ENCODE assay signal across 32 cellular contexts in the genomic region with DNA sequence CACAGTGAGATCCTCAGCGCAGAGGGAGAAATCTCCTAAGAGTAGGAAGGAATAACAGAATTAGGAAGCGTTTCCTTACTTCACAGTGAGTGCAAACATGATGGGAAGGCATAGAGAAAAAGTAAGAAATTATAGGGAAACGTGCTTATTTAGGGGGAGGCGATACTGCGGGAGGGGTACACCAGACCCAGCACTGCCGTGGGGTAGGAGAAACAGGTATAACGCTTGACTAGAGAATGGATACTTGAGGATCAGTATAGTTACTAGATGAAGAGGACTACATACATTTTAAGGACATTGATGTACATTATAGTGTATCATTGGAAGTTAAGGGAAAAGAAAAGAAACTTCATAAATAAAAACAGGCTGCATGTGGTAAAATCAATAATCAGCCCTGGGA.
"Had no signal": no experiment of that assay in that cellular context is flagged by ENCODE, and none has a peak within 500 bp of the region (broad histone marks: within the 10 kb centered on the region; RNA-seq: fewer than 3 reads in every experiment).

No MANE protein-coding gene starts in this region.

- H3K36me3 Mint-ChIP-seq: activated naive CD8-positive, alpha-beta T cell treated with anti-CD3 and anti-CD28 coated beads for 36 hours had no signal

- H3K9me3 ChIP-seq: adrenal gland, body of pancreas had no signal

- ATAC-seq: activated CD4-positive, CD25-positive, alpha-beta regulatory T cell treated with anti-CD3 and anti-CD28 coated beads, Interleukin-2, amount 50 U/mL, for 24 hours; activated naive CD8-positive, alpha-beta T cell treated with anti-CD3 and anti-CD28 coated beads, Interleukin-2, amount 50 U/mL, for 24 hours; activated T-cell treated with anti-CD3 and anti-CD28 coated beads, Interleukin-2, amount 50 U/mL, for 72 hours; body of pancreas; gastroesophageal sphincter; heart right ventricle had no signal

- H3K27ac ChIP-seq: adrenal gland, body of pancreas, epithelial cell of prostate, esophagus squamous epithelium, gastroesophageal sphincter, heart right ventricle, WERI-Rb-1 had no signal

- DNase-seq: activated B cell treated with CpG ODN at 0.5 μM for 24 hours; activated CD4-positive, alpha-beta memory T cell treated with anti-CD3 and anti-CD28 coated beads, Interleukin-2, amount 10 ng/mL, durations not matched to agents 7 days and 5 days; activated CD4-positive, alpha-beta T cell treated with anti-CD3 and anti-CD28 coated beads, Interleukin-2, amount 10 ng/mL, durations not matched to agents 7 days and 5 days; activated CD4-positive, alpha-beta T cell treated with anti-CD3 and anti-CD28 coated beads, Interleukin-2, amount 50 U/mL, for 4 hours; activated CD8-positive, alpha-beta memory T cell treated with anti-CD3 and anti-CD28 coated beads, Interleukin-2, amount 50 U/mL, for 48 hours; activated gamma-delta T cell; activated naive CD4-positive, alpha-beta T cell; activated naive CD4-positive, alpha-beta T cell treated with anti-CD3 and anti-CD28 coated beads, Interleukin-2, amount 10 ng/mL, durations not matched to agents 7 days and 5 days; activated naive CD8-positive, alpha-beta T cell treated with anti-CD3 and anti-CD28 coated beads for 36 hours; activated naive CD8-positive, alpha-beta T cell treated with anti-CD3 and anti-CD28 coated beads, Interleukin-2, amount 50 U/mL, for 24 hours; activated T-cell treated with anti-CD3 and anti-CD28 coated beads for 4 hours; activated T-cell treated with anti-CD3 and anti-CD28 coated beads, Interleukin-2, amount 50 U/mL, for 24 hours; activated T-cell treated with anti-CD3 and anti-CD28 coated beads, Interleukin-2, amount 50 U/mL, for 72 hours; adrenal gland; amygdala; aorta; body of pancreas; caudate nucleus; cortex of kidney; dermis blood vessel endothelial cell; effector CD4-positive, alpha-beta T cell; esophagus squamous epithelium; foreskin melanocyte; heart right ventricle; T-cell; T1000; WERI-Rb-1 had no signal

- H3K4me3 ChIP-seq: adrenal gland, body of pancreas, esophagus squamous epithelium, gastroesophageal sphincter, heart right ventricle had no signal

- H3K36me3 ChIP-seq: adrenal gland, esophagus squamous epithelium, gastroesophageal sphincter, heart right ventricle, WERI-Rb-1 had no signal

- H3K9me3 Mint-ChIP-seq: activated T-cell treated with anti-CD3 and anti-CD28 coated beads, Interleukin-2, amount 50 U/mL, for 72 hours had no signal

- H3K27ac Mint-ChIP-seq: activated CD4-positive, alpha-beta memory T cell treated with anti-CD3 and anti-CD28 coated beads, Interleukin-2, amount 10 ng/mL, durations not matched to agents 7 days and 5 days; activated CD4-positive, alpha-beta T cell treated with anti-CD3 and anti-CD28 coated beads, Interleukin-2, amount 10 ng/mL, durations not matched to agents 7 days and 5 days; activated naive CD4-positive, alpha-beta T cell treated with anti-CD3 and anti-CD28 coated beads, Interleukin-2, amount 10 ng/mL, durations not matched to agents 7 days and 5 days; activated naive CD8-positive, alpha-beta T cell treated with anti-CD3 and anti-CD28 coated beads for 36 hours; activated naive CD8-positive, alpha-beta T cell treated with anti-CD3 and anti-CD28 coated beads, Interleukin-2, amount 50 U/mL, for 24 hours; activated T-cell treated with anti-CD3 and anti-CD28 coated beads, Interleukin-2, amount 50 U/mL, for 24 hours; activated T-cell treated with anti-CD3 and anti-CD28 coated beads, Interleukin-2, amount 50 U/mL, for 72 hours; T-helper 1 cell treated with Interleukin-12 subunit alpha and Interleukin-12 subunit beta and Interleukin-4 antibody, amounts not matched to agents 30 μg/mL and 1 μg/mL, for 36 hours; T-helper 2 cell treated with Interferon-gamma antibody and Interleukin-4, amounts not matched to agents 5 μg/mL and 100 μg/mL, for 36 hours had no signal

- H3K4me3 Mint-ChIP-seq: activated CD4-positive, alpha-beta memory T cell treated with anti-CD3 and anti-CD28 coated beads, Interleukin-2, amount 10 ng/mL, durations not matched to agents 7 days and 5 days; activated CD4-positive, alpha-beta T cell treated with anti-CD3 and anti-CD28 coated beads, Interleukin-2, amount 10 ng/mL, durations not matched to agents 7 days and 5 days; activated naive CD4-positive, alpha-beta T cell treated with anti-CD3 and anti-CD28 coated beads, Interleukin-2, amount 10 ng/mL, durations not matched to agents 7 days and 5 days; activated naive CD8-positive, alpha-beta T cell treated with anti-CD3 and anti-CD28 coated beads for 36 hours; activated naive CD8-positive, alpha-beta T cell treated with anti-CD3 and anti-CD28 coated beads, Interleukin-2, amount 50 U/mL, for 24 hours; activated T-cell treated with anti-CD3 and anti-CD28 coated beads, Interleukin-2, amount 50 U/mL, for 24 hours; activated T-cell treated with anti-CD3 and anti-CD28 coated beads, Interleukin-2, amount 50 U/mL, for 72 hours; T-helper 1 cell treated with Interleukin-12 subunit alpha and Interleukin-12 subunit beta and Interleukin-4 antibody, amounts not matched to agents 30 μg/mL and 1 μg/mL, for 36 hours had no signal
